14 cellular contexts compared by ENCODE assay signal in the genomic region with DNA sequence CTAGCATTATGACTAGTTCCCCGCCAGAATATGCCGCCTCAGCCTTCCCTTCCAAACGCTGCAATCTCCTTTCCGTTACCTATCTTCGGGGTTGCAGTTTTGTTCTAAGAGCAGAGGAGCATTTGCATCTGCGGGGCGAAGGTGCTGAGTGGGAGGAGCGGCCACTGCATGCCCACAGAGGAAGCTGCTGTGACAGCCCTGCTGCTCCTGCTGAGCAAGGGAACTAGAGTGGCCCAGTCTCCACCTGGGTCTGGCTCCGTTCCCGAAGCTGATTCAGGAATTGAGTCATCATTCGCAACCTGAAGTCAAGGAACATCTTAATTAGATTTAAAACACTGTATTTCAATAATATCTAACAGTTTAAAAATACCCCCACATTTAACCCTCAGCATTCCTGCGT.
DNase-seq lines count a peak whose midpoint lies in the region; ATAC-seq and TF ChIP-seq lines count a peak whose summit lies in the region.
"Had no signal": no experiment of that assay in that cellular context is flagged by ENCODE, and none has a peak within 500 bp of the region (broad histone marks: within the 10 kb centered on the region; RNA-seq: fewer than 3 reads in every experiment).

No MANE protein-coding gene starts in this region.

- H3K4me1 ChIP-seq in breast epithelium: no peaks in the 10 kb centered on the region

- H3K36me3 Mint-ChIP-seq in MCF 10A (ENCODE audit: insufficient read depth, unreplicated experiment): no peaks in the 10 kb centered on the region
- no peaks in the 10 kb centered on the region for H3K36me3 Mint-ChIP-seq in activated CD4-positive, alpha-beta T cell treated with anti-CD3 and anti-CD28 coated beads, Interleukin-2, amount 10 ng/mL, durations not matched to agents 24 days and 14 days (ENCODE audit: low read depth)

- ATAC-seq in GM21528 (IDR thresholded peaks at IDR 0.05; ENCODE audit: low FRiP score, unreplicated experiment): no peak
- ATAC-seq: K562 had no signal

- BruUV-seq in MCF 10A (replicated peaks; lab: Mats Ljungman, UMichigan): no TSS peak

- H3K27ac ChIP-seq in breast epithelium: no peak overlapping the region
- H3K27ac ChIP-seq: esophagus muscularis mucosa had no signal

- no peak for TF ChIP-seq CTCF in MCF 10A (IDR thresholded peaks at IDR 0.05; ENCODE audit: unreplicated experiment)
- TF ChIP-seq CTCF in breast epithelium (IDR thresholded peaks at IDR 0.05): no peak
- no peak for TF ChIP-seq CTCF in GM20000 (IDR thresholded peaks at IDR 0.05; ENCODE audit: extremely low read depth, missing control alignments)

- peak overlapping the region; percentile 88 for H3K27ac Mint-ChIP-seq in MCF 10A (ENCODE audit: low read depth, unreplicated experiment)
- no peak overlapping the region for H3K27ac Mint-ChIP-seq in activated CD4-positive, alpha-beta T cell treated with anti-CD3 and anti-CD28 coated beads, Interleukin-2, amount 10 ng/mL, durations not matched to agents 24 days and 14 days

- no peaks in the 10 kb centered on the region for H3K27me3 Mint-ChIP-seq in MCF 10A (ENCODE audit: insufficient read depth, unreplicated experiment)
- H3K27me3 Mint-ChIP-seq in activated CD4-positive, alpha-beta T cell treated with anti-CD3 and anti-CD28 coated beads, Interleukin-2, amount 10 ng/mL, durations not matched to agents 24 days and 14 days: peaks cover 14% of the 10 kb centered on the region

- intact Hi-C loops in MCF 10A (cut with micrococcal nuclease) (no loop called here), breast epithelium (cut with DNase I; ENCODE audit: low total_unique reads) (no loop called here)
- intact Hi-C loops in activated CD4-positive, alpha-beta T cell treated with anti-CD3 and anti-CD28 coated beads, Interleukin-2, amount 10 ng/mL, durations not matched to agents 24 days and 14 days (cut with micrococcal nuclease): no loop called here

- POLR2A ChIA-PET in MCF 10A (lab: Yijun Ruan, JAX): interaction anchor here (0.6 to 4.4 kb wide), 13 partner anchors 9 to 1841 kb away, joined by 3 to 49 read pairs (median 4); a partner anchor contains a TSS

- CTCF ChIA-PET in MCF 10A (lab: Yijun Ruan, JAX): interaction anchor here (0.7 to 1.5 kb wide), 6 partner anchors 13 to 162 kb away, joined by 3 to 5 read pairs (median 3); no protein-coding TSS in a partner anchor

- H3K9me3 Mint-ChIP-seq in MCF 10A (ENCODE audit: unreplicated experiment): no peaks in the 10 kb centered on the region
- H3K9me3 Mint-ChIP-seq in activated CD4-positive, alpha-beta T cell treated with anti-CD3 and anti-CD28 coated beads, Interleukin-2, amount 10 ng/mL, durations not matched to agents 24 days and 14 days: no peaks in the 10 kb centered on the region

- no peak overlapping the region for H3K4me3 ChIP-seq in breast epithelium
- H3K4me3 ChIP-seq: esophagus muscularis mucosa, K562 had no signal

- H3K4me3 Mint-ChIP-seq in MCF 10A (ENCODE audit: unreplicated experiment): peak overlapping the region; percentile 60
- H3K4me3 Mint-ChIP-seq in activated CD4-positive, alpha-beta T cell treated with anti-CD3 and anti-CD28 coated beads, Interleukin-2, amount 10 ng/mL, durations not matched to agents 24 days and 14 days: no peak overlapping the region

- no peaks in the 10 kb centered on the region for H3K9me3 ChIP-seq in breast epithelium
- H3K9me3 ChIP-seq: esophagus muscularis mucosa had no signal

- no peaks in the 10 kb centered on the region for H3K36me3 ChIP-seq in breast epithelium
- H3K36me3 ChIP-seq: esophagus muscularis mucosa had no signal

- TF ChIP-seq POLR2A in breast epithelium (IDR thresholded peaks at IDR 0.05): no peak

- H3K4me1 Mint-ChIP-seq in MCF 10A (ENCODE audit: insufficient read depth, unreplicated experiment): peaks cover 35% of the 10 kb centered on the region
- H3K4me1 Mint-ChIP-seq in activated CD4-positive, alpha-beta T cell treated with anti-CD3 and anti-CD28 coated beads, Interleukin-2, amount 10 ng/mL, durations not matched to agents 24 days and 14 days: no peaks in the 10 kb centered on the region

- DNase-seq in MCF 10A (ENCODE audit: unreplicated experiment) (peak; percentile 85), breast epithelium (ENCODE audit: low spot score in 2 of 2) (no peak), cerebellum (ENCODE audit: low spot score) (peak; percentile 57), left kidney (ENCODE audit: low read depth, low spot score) (peak; percentile 19), GM20000 (ENCODE audit: low spot score) (no peak), cortex of kidney (lab: John Stamatoyannopoulos, UW) (no peak)
- no peak for DNase-seq in activated CD4-positive, alpha-beta T cell treated with anti-CD3 and anti-CD28 coated beads, Interleukin-2, amount 10 ng/mL, durations not matched to agents 24 days and 14 days
- DNase-seq: amniotic stem cell; DND-41; OCI-M1; stimulated activated naive CD4-positive, alpha-beta T cell treated with Interleukin-2 at 50 U/mL for 16 hours had no signal

- no peaks in the 10 kb centered on the region for H3K27me3 ChIP-seq in breast epithelium

Comparison
In these comparisons a context has a peak if more than half of its experiments do, and no peak if none do; other contexts are left out.
1. DNase-seq: peak in MCF 10A (single experiment), cerebellum (single experiment) and left kidney (single experiment); none in breast epithelium (0 of 2), GM20000 (single experiment), activated CD4-positive, alpha-beta T cell treated with anti-CD3 and anti-CD28 coated beads, Interleukin-2, amount 10 ng/mL, durations not matched to agents 24 days and 14 days (single experiment) and cortex of kidney (single experiment).